ENCODE assay signal across 8 cellular contexts in genomic region chr1:28509705-28510349, GRCh38. TPM values are rescaled to one million over a fixed set of nuclear protein-coding genes. Genes with fewer than 3 reads are reported as not detected.
A peak's percentile ranks its signal among the peaks of the same experiment; 100 is the strongest.
DNase-seq lines count a peak whose midpoint lies in the region; ATAC-seq and TF ChIP-seq lines count a peak whose summit lies in the region.

No MANE protein-coding gene starts in this region.

- H3K27me3 Mint-ChIP-seq in activated naive CD4-positive, alpha-beta T cell treated with anti-CD3 and anti-CD28 coated beads, Interleukin-2, amount 10 ng/mL, durations not matched to agents 7 days and 5 days = no peaks in the 10 kb centered on the region

- TF ChIP-seq EP300 in upper lobe of left lung (IDR thresholded peaks at IDR 0.05) = no peak

- peaks cover 57% of the 10 kb centered on the region for H3K4me1 Mint-ChIP-seq in activated naive CD4-positive, alpha-beta T cell treated with anti-CD3 and anti-CD28 coated beads, Interleukin-2, amount 10 ng/mL, durations not matched to agents 7 days and 5 days

- H4K20me1 ChIP-seq in Loucy (ENCODE audit: insufficient read depth, low read length, poor library complexity, severe bottlenecking) = peaks cover 79% of the 10 kb centered on the region

- 57 to 64% methylated on average over 5 to 8 of the region's 8 CpGs for WGBS in upper lobe of left lung, 2 donors

- no peak for TF ChIP-seq POLR2A in upper lobe of left lung (IDR thresholded peaks at IDR 0.05)

- H2AFZ ChIP-seq in Loucy (ENCODE audit: low read length) = no peak overlapping the region

- H3K36me3 ChIP-seq in Loucy (ENCODE audit: insufficient read depth, low read length) = peaks cover 63% of the 10 kb centered on the region
- peaks cover 29 to 72% (median 49%) of the 10 kb centered on the region in 4 donors for H3K36me3 ChIP-seq in upper lobe of left lung

- H3K4me2 ChIP-seq in Loucy (ENCODE audit: low read depth, low read length, poor library complexity, severe bottlenecking) = peak overlapping the region; percentile 94

- no peaks in the 10 kb centered on the region for H3K9me3 ChIP-seq in Loucy (ENCODE audit: insufficient read depth, low read depth, low read length)
- no peaks in the 10 kb centered on the region for H3K9me3 ChIP-seq in upper lobe of left lung

- no peak for TF ChIP-seq CTCF in AG10803 (conservative IDR thresholded peaks at IDR 0.05; ENCODE audit: low read length)
- no peak for TF ChIP-seq CTCF in Loucy (conservative IDR thresholded peaks at IDR 0.05; ENCODE audit: low read length)
- no peak for TF ChIP-seq CTCF in upper lobe of left lung (IDR thresholded peaks at IDR 0.05)
- TF ChIP-seq CTCF in GM13976 (IDR thresholded peaks at IDR 0.05; ENCODE audit: borderline replicate concordance, control extremely low read depth, extremely low read depth, insufficient read depth, missing control alignments) = no peak

- H3K4me1 ChIP-seq in Loucy (ENCODE audit: insufficient read depth, low read length, poor library complexity, severe bottlenecking) = peaks cover 36% of the 10 kb centered on the region
- peaks cover 42 to 68% (median 52%) of the 10 kb centered on the region in 4 donors for H3K4me1 ChIP-seq in upper lobe of left lung

- H3K27ac ChIP-seq in upper lobe of left lung = peak overlapping the region; percentile 38 to 90 (median 76)

- ATAC-seq in upper lobe of left lung (ENCODE audit: low FRiP score in 2 of 2) (no peak), GM21737 (IDR thresholded peaks at IDR 0.05; ENCODE audit: unreplicated experiment) (no peak)

- H3K27ac Mint-ChIP-seq in activated naive CD4-positive, alpha-beta T cell treated with anti-CD3 and anti-CD28 coated beads, Interleukin-2, amount 10 ng/mL, durations not matched to agents 7 days and 5 days = peak overlapping the region; percentile 97

- no peak for DNase-seq in AG10803 (ENCODE audit: low read depth)
- DNase-seq in activated naive CD4-positive, alpha-beta T cell treated with anti-CD3 and anti-CD28 coated beads, Interleukin-2, amount 10 ng/mL, durations not matched to agents 7 days and 5 days = no peak
- DNase-seq in kidney tubule cell (ENCODE audit: low spot score) = peak; percentile 53
- DNase-seq in upper lobe of left lung = no peak
- no peak for DNase-seq in NCI-H226
- DNase-seq in GM13976 (ENCODE audit: low spot score) = no peak

- H3K4me3 Mint-ChIP-seq in activated naive CD4-positive, alpha-beta T cell treated with anti-CD3 and anti-CD28 coated beads, Interleukin-2, amount 10 ng/mL, durations not matched to agents 7 days and 5 days = peak overlapping the region; percentile 97

- H3K9me2 ChIP-seq in Loucy (replicated peaks; ENCODE audit: low read depth, low read length) = no peaks in the 10 kb centered on the region

- H3F3A ChIP-seq in Loucy (ENCODE audit: low read depth) = peaks cover 45% of the 10 kb centered on the region

- H3K36me3 Mint-ChIP-seq in activated naive CD4-positive, alpha-beta T cell treated with anti-CD3 and anti-CD28 coated beads, Interleukin-2, amount 10 ng/mL, durations not matched to agents 7 days and 5 days = peaks cover 76% of the 10 kb centered on the region

- H3K4me3 ChIP-seq in AG10803 (ENCODE audit: low read length) (peak overlapping the region; percentile 30), Loucy (ENCODE audit: low read length, poor library complexity, severe bottlenecking) (peak overlapping the region; percentile 81), upper lobe of left lung (peak overlapping the region in 1 of 4 donors; percentile 93)

- H3K9me3 Mint-ChIP-seq in activated naive CD4-positive, alpha-beta T cell treated with anti-CD3 and anti-CD28 coated beads, Interleukin-2, amount 10 ng/mL, durations not matched to agents 7 days and 5 days = no peaks in the 10 kb centered on the region

- CTCF ChIA-PET in activated naive CD4-positive, alpha-beta T cell treated with anti-CD3 and anti-CD28 coated beads, Interleukin-2, amount 10 ng/mL, durations not matched to agents 7 days and 5 days (lab: Charles Lee) = interaction anchor here (1.0 to 1.5 kb wide), 6 partner anchors 9 to 261 kb away, joined by 3 to 5 read pairs (median 3); no protein-coding TSS in a partner anchor

- in situ Hi-C loops in GM13976 (cut with MboI; ENCODE audit: low sequenced_read_pairs, unreplicated experiment) = loop anchor here (10.0 kb wide), 1 partner anchor 105 kb away; no protein-coding TSS in a partner anchor

- H3K27me3 ChIP-seq in Loucy (ENCODE audit: insufficient read depth, low read length, poor library complexity, severe bottlenecking) = peaks cover 22% of the 10 kb centered on the region
- H3K27me3 ChIP-seq in upper lobe of left lung = no peaks in the 10 kb centered on the region

- H3K9ac ChIP-seq in Loucy (ENCODE audit: low read depth, low read length, poor library complexity, severe bottlenecking) = peak overlapping the region; percentile 100

- peaks cover 89% of the 10 kb centered on the region for H3K79me2 ChIP-seq in Loucy (ENCODE audit: insufficient read depth, low read length)

RNA-seq across cellular contexts. Expression of gene RCC1, which starts 4.0 kb away (rescaled TPM):
- total RNA-seq in upper lobe of left lung = 10 to 100 TPM; 17.6 to 32.7 (median 20.1) TPM

RNA-seq across cellular contexts. Expression of gene TRNAU1AP, which starts 43.1 kb away (rescaled TPM):
- 10 to 100 TPM; 19.6 to 35.6 (median 25.3) TPM for total RNA-seq in upper lobe of left lung
